11 cellular contexts compared by ENCODE assay signal in genomic region chr11:65545853-65546216, GRCh38. TPM values are rescaled to one million over a fixed set of nuclear protein-coding genes. Genes with fewer than 3 reads are reported as not detected.
A peak's percentile ranks its signal among the peaks of the same experiment; 100 is the strongest.
DNase-seq lines count a peak whose midpoint lies in the region; ATAC-seq, FAIRE-seq and TF ChIP-seq lines count a peak whose summit lies in the region.
"Had no signal": no experiment of that assay in that cellular context is flagged by ENCODE, and none has a peak within 500 bp of the region (broad histone marks: within the 10 kb centered on the region; RNA-seq: fewer than 3 reads in every experiment).

No MANE protein-coding gene starts in this region.

- H3K9me3 ChIP-seq in OCI-LY3 (ENCODE audit: insufficient read depth, low read length) (no peaks in the 10 kb centered on the region), pancreas (no peaks in the 10 kb centered on the region)
- H3K9me3 ChIP-seq: testis had no signal

- H3K4me1 ChIP-seq in OCI-LY3 (ENCODE audit: low read length) (peaks cover 16% of the 10 kb centered on the region), pancreas (peaks cover 0 to 13% (median 7%) of the 10 kb centered on the region in 3 donors)

- peaks cover 23% of the 10 kb centered on the region for H3K27me3 ChIP-seq in OCI-LY3 (ENCODE audit: low read depth, low read length)
- no peaks in the 10 kb centered on the region for H3K27me3 ChIP-seq in pancreas
- H3K27me3 ChIP-seq: testis had no signal

- H3K36me3 ChIP-seq in OCI-LY3 (replicated peaks; ENCODE audit: low read depth, low read length) (no peaks in the 10 kb centered on the region), pancreas (no peaks in the 10 kb centered on the region)

- no peaks in the 10 kb centered on the region for H4K20me1 ChIP-seq in OCI-LY3 (ENCODE audit: insufficient read depth, low read length)

- peak overlapping the region; percentile 58 for H3K9ac ChIP-seq in OCI-LY3 (ENCODE audit: low read length)

- WGBS in pancreas, 2 donors, result 47 to 55% methylated on average over 4 of the region's 4 CpGs

- 0 out of 2 replicates have a peak overlapping the region, but pooled peaks have one; percentile 28 for H2AFZ ChIP-seq in OCI-LY3 (ENCODE audit: low read depth, low read length)

- no peak for FAIRE-seq in pancreas (lab: Jason Lieb, UNC)
- FAIRE-seq: colon, islet of Langerhans had no signal

- intact Hi-C loops in pancreas (cut with DNase I), result no loop called here

- TF ChIP-seq CTCF in OCI-LY3 (IDR thresholded peaks at IDR 0.05; ENCODE audit: low read depth, low read length), result no peak
- no peak for TF ChIP-seq CTCF in epithelial cell of proximal tubule (conservative IDR thresholded peaks at IDR 0.05; ENCODE audit: low read depth, low read length)
- no peak for TF ChIP-seq CTCF in pancreas (IDR thresholded peaks at IDR 0.05)

- ATAC-seq in pancreas (peak in 1 of 4 donors; percentile 8), HG02759 (IDR thresholded peaks at IDR 0.05; ENCODE audit: unreplicated experiment) (no peak)

- H3K4me2 ChIP-seq in OCI-LY3 (ENCODE audit: low read length), result peak overlapping the region; percentile 98

- H3K27ac ChIP-seq in OCI-LY3 (ENCODE audit: low read length) (no peak overlapping the region), pancreas (peak overlapping the region; percentile 60 to 86 (median 76))
- H3K27ac ChIP-seq: HL-60, testis had no signal

- H3K79me2 ChIP-seq in OCI-LY3 (ENCODE audit: low read length), result no peaks in the 10 kb centered on the region

- no peak for DNase-seq in epithelial cell of proximal tubule (ENCODE audit: low read depth)
- DNase-seq in pancreas, result peak in 2 of 6 donors; percentile 16 to 38
- DNase-seq in SHP77 treated with DMSO at 0.1 percent for 48 hours (lab: John Stamatoyannopoulos, UW), result no peak
- no peak for DNase-seq in COR-L47 (lab: John Stamatoyannopoulos, UW)

- H3K4me3 ChIP-seq in GM08714 (ENCODE audit: low read length) (peak overlapping the region; percentile 13; the same call in 1 of the 2 replicates), OCI-LY3 (ENCODE audit: low read length) (peak overlapping the region; percentile 80), epithelial cell of proximal tubule (ENCODE audit: low read depth, low read length) (peak overlapping the region; percentile 53), pancreas (peak overlapping the region in 3 of 4 donors; percentile 19 to 55 (median 39))

RNA-seq across cellular contexts. Expression of gene LTBP3, which starts 12.3 kb away (rescaled TPM):
- total RNA-seq in epithelial cell of proximal tubule (34.9 and 102 TPM in 2 replicates), pancreas (100 to 1,000 TPM in 1 of 6 donors, 10 to 100 TPM in 5; 44.7 to 119 (median 63.4) TPM)
- polyA plus RNA-seq in pancreas, result 100 to 1,000 TPM; 118 to 151 TPM

RNA-seq across cellular contexts. Expression of gene SCYL1, which starts 21.0 kb away (rescaled TPM):
- total RNA-seq in epithelial cell of proximal tubule (81.2 and 101 TPM in 2 replicates), pancreas (10 to 100 TPM; 40.1 to 49.4 (median 41.2) TPM)
- polyA plus RNA-seq in pancreas, result 10 to 100 TPM; 68.9 to 83.9 TPM

RNA-seq across cellular contexts. Expression of gene ZNRD2, which starts 24.4 kb away (rescaled TPM):
- total RNA-seq in epithelial cell of proximal tubule, result 72.0 and 141 TPM in 2 replicates
- total RNA-seq in pancreas, result 10 to 100 TPM; 17.8 to 29.1 (median 20.1) TPM
- 10 to 100 TPM; 32.5 to 34.8 TPM for polyA plus RNA-seq in pancreas

RNA-seq across cellular contexts. Expression of gene FAM89B, which starts 26.5 kb away (rescaled TPM):
- total RNA-seq in epithelial cell of proximal tubule (64.0 and 67.1 TPM in 2 replicates), pancreas (10 to 100 TPM; 22.7 to 45.9 (median 28.6) TPM)
- 10 to 100 TPM; 37.3 to 49.1 TPM for polyA plus RNA-seq in pancreas

RNA-seq across cellular contexts. Expression of gene EHBP1L1, which starts 30.0 kb away (rescaled TPM):
- total RNA-seq in epithelial cell of proximal tubule, result 26.1 and 26.3 TPM in 2 replicates
- total RNA-seq in pancreas, result 10 to 100 TPM in 4 of 6 donors, 1 to 10 TPM in 2; 6.5 to 26.2 (median 11.2) TPM
- 10 to 100 TPM; 25.0 to 34.2 TPM for polyA plus RNA-seq in pancreas

Comparison
In these comparisons a context has a peak if more than half of its experiments do, and no peak if none do; other contexts are left out.
1. H3K4me3 ChIP-seq: peak in every context shown above with its lines; median percentile 80 in OCI-LY3; 53 in epithelial cell of proximal tubule; 39 in pancreas; 13 in GM08714.